7 cellular contexts compared by ENCODE assay signal in genomic region chr7:30163231-30163894, GRCh38. TPM values are rescaled to one million over a fixed set of nuclear protein-coding genes. Genes with fewer than 3 reads are reported as not detected.
DNase-seq lines count a peak whose midpoint lies in the region; ATAC-seq and TF ChIP-seq lines count a peak whose summit lies in the region.

No MANE protein-coding gene starts in this region.

- ATAC-seq in HG03108 (IDR thresholded peaks at IDR 0.05; ENCODE audit: unreplicated experiment) = peak; percentile 38

- peaks cover 32% of the 10 kb centered on the region for H3K4me1 Mint-ChIP-seq in neural crest cell

- intact Hi-C loops in lower leg skin (cut with DNase I; ENCODE audit: low total_unique reads) = no loop called here

- H3K27ac Mint-ChIP-seq in neural crest cell (ENCODE audit: unreplicated experiment) = peak overlapping the region; percentile 95

- DNase-seq in OCI-M2 (lab: John Stamatoyannopoulos, UW; ENCODE audit: unreplicated experiment) = peak; percentile 39
- DNase-seq in coronary artery (ENCODE audit: low spot score) = no peak
- no peak for DNase-seq in neural crest cell (ENCODE audit: low read depth, low spot score)
- DNase-seq in activated effector memory CD4-positive, alpha-beta T cell treated with Interleukin-2 at 50 U/mL for 16 hours = no peak
- no peak for DNase-seq in lower leg skin (ENCODE audit: low spot score in 2 of 2)

- peak overlapping the region; percentile 33 to 71 for H3K27ac ChIP-seq in coronary artery

- WGBS in lower leg skin, 2 donors = 41 to 44% methylated on average over 13 of the region's 13 CpGs

- peak overlapping the region; percentile 41 for H3K4me3 Mint-ChIP-seq in neural crest cell

- TF ChIP-seq POLR2A in GM18526 (IDR thresholded peaks at IDR 0.05; ENCODE audit: extremely low read depth, insufficient read length) = peak; percentile 39
- no peak for TF ChIP-seq POLR2A in lower leg skin (IDR thresholded peaks at IDR 0.05)

- peak overlapping the region; percentile 25 for H3K4me3 ChIP-seq in coronary artery
- H3K4me3 ChIP-seq in lower leg skin (ENCODE audit: low read depth, poor library complexity, severe bottlenecking) = no peak overlapping the region

- no peaks in the 10 kb centered on the region for H3K36me3 Mint-ChIP-seq in neural crest cell (ENCODE audit: low read depth)

- TF ChIP-seq CTCF in coronary artery (IDR thresholded peaks at IDR 0.05) (no peak), neural crest cell (conservative IDR thresholded peaks at IDR 0.05) (no peak), lower leg skin (IDR thresholded peaks at IDR 0.05) (no peak)

- no peaks in the 10 kb centered on the region for H3K9me3 Mint-ChIP-seq in neural crest cell

- H3K27me3 Mint-ChIP-seq in neural crest cell (ENCODE audit: low read depth) = peaks cover 12% of the 10 kb centered on the region

RNA-seq across cellular contexts. Expression of gene MTURN, which starts 28.6 kb away (rescaled TPM):
- 6.6 and 6.8 TPM in 2 replicates for total RNA-seq in neural crest cell
- total RNA-seq in lower leg skin = 10 to 100 TPM; 36.9 to 59.7 (median 45.6) TPM
